ENCODE assay signal across 8 cellular contexts in genomic region chr10:125038637-125039036, GRCh38.
DNase-seq lines count a peak whose midpoint lies in the region; ATAC-seq and TF ChIP-seq lines count a peak whose summit lies in the region.

No MANE protein-coding gene starts in this region.

- TF ChIP-seq CTCF in GM12875 (IDR thresholded peaks at IDR 0.05; ENCODE audit: borderline replicate concordance, insufficient read depth, low read depth, low read length) (peak; percentile 31; the same call in 1 of the 2 replicates), cardiac muscle cell (IDR thresholded peaks at IDR 0.05; ENCODE audit: low read depth, low read length) (peak; percentile 18), retinal pigment epithelial cell (conservative IDR thresholded peaks at IDR 0.05; ENCODE audit: low read depth, low read length) (peak; percentile 39)

- no peaks in the 10 kb centered on the region for H3K9me3 ChIP-seq in cardiac muscle cell (ENCODE audit: low read depth)

- H3K36me3 ChIP-seq in cardiac muscle cell: peaks cover 4% of the 10 kb centered on the region

- peaks cover 57% of the 10 kb centered on the region for H3K27me3 Mint-ChIP-seq in stimulated activated memory B cell treated with anti-CD40 and anti-IgM and Interleukin-4, amounts not matched to agents 10 μg/mL and 1 μg/mL and 100 μg/mL, for 72 hours

- no peak overlapping the region for H3K27ac ChIP-seq in cardiac muscle cell

- peaks cover 7% of the 10 kb centered on the region for H3K4me1 ChIP-seq in cardiac muscle cell (ENCODE audit: low read depth)

- no peaks in the 10 kb centered on the region for H3K9me3 Mint-ChIP-seq in stimulated activated memory B cell treated with anti-CD40 and anti-IgM and Interleukin-4, amounts not matched to agents 10 μg/mL and 1 μg/mL and 100 μg/mL, for 72 hours

- H3K27me3 ChIP-seq in cardiac muscle cell: no peaks in the 10 kb centered on the region

- H3K27ac Mint-ChIP-seq in stimulated activated memory B cell treated with anti-CD40 and anti-IgM and Interleukin-4, amounts not matched to agents 10 μg/mL and 1 μg/mL and 100 μg/mL, for 72 hours: no peak overlapping the region

- no peaks in the 10 kb centered on the region for H3K36me3 Mint-ChIP-seq in stimulated activated memory B cell treated with anti-CD40 and anti-IgM and Interleukin-4, amounts not matched to agents 10 μg/mL and 1 μg/mL and 100 μg/mL, for 72 hours

- H3K4me3 ChIP-seq in GM12875 (ENCODE audit: low read depth, low read length): no peak overlapping the region
- no peak overlapping the region for H3K4me3 ChIP-seq in cardiac muscle cell
- no peak overlapping the region for H3K4me3 ChIP-seq in retinal pigment epithelial cell (ENCODE audit: low read length)

- ATAC-seq in stimulated activated memory B cell treated with anti-CD40 and anti-IgM and Interleukin-4, amounts not matched to agents 10 μg/mL and 1 μg/mL and 100 μg/mL, for 72 hours: no peak

- no peak overlapping the region for H3K4me3 Mint-ChIP-seq in stimulated activated memory B cell treated with anti-CD40 and anti-IgM and Interleukin-4, amounts not matched to agents 10 μg/mL and 1 μg/mL and 100 μg/mL, for 72 hours

- H3K4me1 Mint-ChIP-seq in stimulated activated memory B cell treated with anti-CD40 and anti-IgM and Interleukin-4, amounts not matched to agents 10 μg/mL and 1 μg/mL and 100 μg/mL, for 72 hours: no peaks in the 10 kb centered on the region

- peak; percentile 29 for DNase-seq in RPMI8226
- DNase-seq in cardiac muscle cell (ENCODE audit: low read depth in 1 of 2, low spot score in 1 of 2): peak in 1 of 2 donors; percentile 23
- DNase-seq in retinal pigment epithelial cell (ENCODE audit: low read depth): no peak
- DNase-seq in putamen (ENCODE audit: low spot score): no peak
- DNase-seq in effector CD8-positive, alpha-beta T cell (lab: John Stamatoyannopoulos, UW): no peak
- DNase-seq in effector CD4-positive, alpha-beta T cell: no peak
